Comparison of ENCODE assay signal across 14 cellular contexts in the genomic region with DNA sequence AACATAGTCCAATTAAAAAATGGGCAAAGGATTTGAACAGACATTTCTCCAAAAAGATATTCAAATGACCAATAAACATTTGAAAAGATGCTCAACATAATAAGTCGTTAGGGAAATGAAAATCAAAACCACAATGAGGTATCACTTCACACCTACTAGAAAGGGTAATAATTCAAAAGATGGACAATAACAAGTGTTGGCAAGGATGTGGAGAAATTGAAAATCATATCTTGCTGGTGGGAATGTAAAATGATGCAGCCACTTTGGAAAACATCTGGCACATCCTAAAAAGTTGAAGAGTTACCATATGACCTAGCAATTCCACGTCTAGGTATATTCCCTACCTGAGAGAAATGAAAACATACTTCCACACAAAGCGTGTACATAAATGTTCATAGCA. TPM values are rescaled to one million over a fixed set of nuclear protein-coding genes. Genes with fewer than 3 reads are reported as not detected.
DNase-seq lines count a peak whose midpoint lies in the region; ATAC-seq and TF ChIP-seq lines count a peak whose summit lies in the region.
"Had no signal": no experiment of that assay in that cellular context is flagged by ENCODE, and none has a peak within 500 bp of the region (broad histone marks: within the 10 kb centered on the region; RNA-seq: fewer than 3 reads in every experiment).

No MANE protein-coding gene starts in this region.

- H3K27me3 Mint-ChIP-seq in activated T-helper 17 cell treated with anti-CD3 and anti-CD28 coated beads, Interleukin-2, amount 50 U/mL, for 72 hours, result no peaks in the 10 kb centered on the region
- H3K27me3 Mint-ChIP-seq in naive thymus-derived CD8-positive, alpha-beta T cell, result no peaks in the 10 kb centered on the region

- peaks cover 38% of the 10 kb centered on the region for H3K36me3 Mint-ChIP-seq in activated T-helper 17 cell treated with anti-CD3 and anti-CD28 coated beads, Interleukin-2, amount 50 U/mL, for 72 hours (ENCODE audit: low read depth)
- H3K36me3 Mint-ChIP-seq in naive thymus-derived CD8-positive, alpha-beta T cell, result peaks cover 9 to 13% (median 11%) of the 10 kb centered on the region in 3 donors

- no peaks in the 10 kb centered on the region for H3K27me3 ChIP-seq in BLaER1 treated with 17β-estradiol and CSF1 and Interleukin-3, amounts not matched to agents 10 nM and 100 nM
- H3K27me3 ChIP-seq in DND-41 (ENCODE audit: insufficient read depth, low read length, poor library complexity) (no peaks in the 10 kb centered on the region), brain microvascular endothelial cell (replicated peaks) (no peaks in the 10 kb centered on the region)
- H3K27me3 ChIP-seq: right atrium auricular region had no signal

- in situ Hi-C loops in brain microvascular endothelial cell (cut with HindIII; ENCODE audit: low pct_ligation_motif_present, low sequenced_read_pairs), result no loop called here

- H3K9me3 ChIP-seq in BLaER1 treated with 17β-estradiol and CSF1 and Interleukin-3, amounts not matched to agents 10 nM and 100 nM (replicated peaks in 1 of 11), result peaks cover 0 to 24% (median 14%) of the 10 kb centered on the region in 11 experiments; a peak in 18 of 22 replicates
- peaks cover 4% of the 10 kb centered on the region for H3K9me3 ChIP-seq in DND-41 (ENCODE audit: insufficient read depth, low read length, severe bottlenecking)
- H3K9me3 ChIP-seq: right atrium auricular region had no signal

- peaks cover 5 to 35% (median 20%) of the 10 kb centered on the region in 11 experiments; a peak in 21 of 22 replicates for H3K36me3 ChIP-seq in BLaER1 treated with 17β-estradiol and CSF1 and Interleukin-3, amounts not matched to agents 10 nM and 100 nM
- H3K36me3 ChIP-seq in DND-41 (ENCODE audit: insufficient read depth, low read length), result no peaks in the 10 kb centered on the region; the same call in 1 of the 2 replicates
- H3K36me3 ChIP-seq in brain microvascular endothelial cell (replicated peaks), result no peaks in the 10 kb centered on the region
- H3K36me3 ChIP-seq: right atrium auricular region had no signal

- no peak overlapping the region for H2AFZ ChIP-seq in DND-41 (ENCODE audit: low read depth, low read length)

- peaks cover 18 to 58% (median 40%) of the 10 kb centered on the region in 11 experiments; a peak in 20 of 22 replicates for H4K20me1 ChIP-seq in BLaER1 treated with 17β-estradiol and CSF1 and Interleukin-3, amounts not matched to agents 10 nM and 100 nM
- H4K20me1 ChIP-seq in DND-41 (ENCODE audit: insufficient read depth, low read length), result peaks cover 23% of the 10 kb centered on the region; the same call in 1 of the 2 replicates

- peak overlapping the region in 8 of 11 experiments; percentile 69 to 95 (median 88); a peak in 10 of 22 replicates for H3K4me2 ChIP-seq in BLaER1 treated with 17β-estradiol and CSF1 and Interleukin-3, amounts not matched to agents 10 nM and 100 nM
- H3K4me2 ChIP-seq in DND-41 (ENCODE audit: insufficient read depth, low read length), result peak overlapping the region; percentile 97

- H3K4me3 Mint-ChIP-seq in activated T-helper 17 cell treated with anti-CD3 and anti-CD28 coated beads, Interleukin-2, amount 50 U/mL, for 72 hours, result peak overlapping the region; percentile 98
- H3K4me3 Mint-ChIP-seq in naive thymus-derived CD8-positive, alpha-beta T cell, result peak overlapping the region in 9 of 10 donors; percentile 58 to 100 (median 82)

- peaks cover 64% of the 10 kb centered on the region for H3K79me2 ChIP-seq in DND-41 (ENCODE audit: insufficient read depth, low read length)

- H3K9ac ChIP-seq in BLaER1 treated with 17β-estradiol and CSF1 and Interleukin-3, amounts not matched to agents 10 nM and 100 nM, result no peak overlapping the region
- H3K9ac ChIP-seq in DND-41 (ENCODE audit: low read depth, low read length), result no peak overlapping the region

- DNase-seq in DND-41 (no peak), brain microvascular endothelial cell (no peak), mucosa of gallbladder (ENCODE audit: low spot score) (no peak)
- no peak for DNase-seq in naive thymus-derived CD8-positive, alpha-beta T cell
- no peak for DNase-seq in stimulated activated CD8-positive, alpha-beta memory T cell treated with anti-CD3 and anti-CD28 coated beads, Interleukin-4, amount 100 ng/mL, for 48 hours
- DNase-seq: NCI-H2081; NCI-H82; Right ventricle myocardium superior; stimulated activated CD4-positive, alpha-beta T cell treated with anti-CD3 and anti-CD28 coated beads, Interleukin-4, amount 100 ng/mL, for 24 hours; stimulated activated naive CD4-positive, alpha-beta T cell treated with Interleukin-2 at 50 U/mL for 16 hours had no signal

- ATAC-seq in DND-41 (ENCODE audit: insufficient read depth, low read depth), result no peak
- no peak for ATAC-seq in activated T-helper 17 cell treated with anti-CD3 and anti-CD28 coated beads, Interleukin-2, amount 50 U/mL, for 72 hours (replicated peaks)
- no peak for ATAC-seq in naive thymus-derived CD8-positive, alpha-beta T cell

- peaks cover 7 to 37% (median 21%) of the 10 kb centered on the region in 10 experiments for H3K4me1 ChIP-seq in BLaER1 treated with 17β-estradiol and CSF1 and Interleukin-3, amounts not matched to agents 10 nM and 100 nM
- H3K4me1 ChIP-seq in DND-41 (ENCODE audit: insufficient read depth, low read length), result peaks cover 30% of the 10 kb centered on the region

- peaks cover 4% of the 10 kb centered on the region for H3K9me3 Mint-ChIP-seq in activated T-helper 17 cell treated with anti-CD3 and anti-CD28 coated beads, Interleukin-2, amount 50 U/mL, for 72 hours
- peaks cover 0 to 4% (median 0%) of the 10 kb centered on the region in 9 donors for H3K9me3 Mint-ChIP-seq in naive thymus-derived CD8-positive, alpha-beta T cell

- H3K27ac ChIP-seq in BLaER1 treated with 17β-estradiol and CSF1 and Interleukin-3, amounts not matched to agents 10 nM and 100 nM, result no peak overlapping the region
- H3K27ac ChIP-seq in DND-41 (ENCODE audit: low read length) (no peak overlapping the region), brain microvascular endothelial cell (no peak overlapping the region)
- H3K27ac ChIP-seq: HL-60, right atrium auricular region had no signal

- TF ChIP-seq CTCF in DND-41 (IDR thresholded peaks at IDR 0.05; ENCODE audit: borderline replicate concordance, extremely low read depth, low read length, poor library complexity, severe bottlenecking) (no peak), brain microvascular endothelial cell (IDR thresholded peaks at IDR 0.05; ENCODE audit: low read depth, low read length, missing control alignments) (no peak)

- POLR2A ChIA-PET in naive thymus-derived CD8-positive, alpha-beta T cell (lab: Charles Lee), result interaction anchor here (0.6 to 0.7 kb wide), 2 partner anchors 242 to 1122 kb away, joined by 4 to 5 read pairs; no protein-coding TSS in a partner anchor

- H3K4me3 ChIP-seq in BLaER1 treated with 17β-estradiol and CSF1 and Interleukin-3, amounts not matched to agents 10 nM and 100 nM, result peak overlapping the region in 4 of 10 experiments; percentile 83 to 91 (median 89); a peak in 3 of 20 replicates
- H3K4me3 ChIP-seq in DND-41 (ENCODE audit: low read depth in 1 of 2, low read length in 2 of 2) (no peak overlapping the region; a peak in 1 of 4 replicates), brain microvascular endothelial cell (ENCODE audit: low read depth, low read length) (no peak overlapping the region)

- H3K4me1 Mint-ChIP-seq in activated T-helper 17 cell treated with anti-CD3 and anti-CD28 coated beads, Interleukin-2, amount 50 U/mL, for 72 hours, result peaks cover 35% of the 10 kb centered on the region
- H3K4me1 Mint-ChIP-seq in naive thymus-derived CD8-positive, alpha-beta T cell, result peaks cover 23 to 55% (median 49%) of the 10 kb centered on the region in 4 donors

- no peak overlapping the region for H3K27ac Mint-ChIP-seq in activated T-helper 17 cell treated with anti-CD3 and anti-CD28 coated beads, Interleukin-2, amount 50 U/mL, for 72 hours
- no peak overlapping the region for H3K27ac Mint-ChIP-seq in naive thymus-derived CD8-positive, alpha-beta T cell

RNA-seq across cellular contexts. Expression of a gene that starts 1.9 kb away (rescaled TPM):
- total RNA-seq in activated T-helper 17 cell treated with anti-CD3 and anti-CD28 coated beads, Interleukin-2, amount 50 U/mL, for 72 hours, result 10 to 100 TPM; 59.1 to 81.9 TPM
- 10 to 100 TPM; 33.7 to 36.8 TPM for total RNA-seq in naive thymus-derived CD8-positive, alpha-beta T cell
- 10 to 100 TPM; 50.7 to 59.1 (median 57.6) TPM for polyA plus RNA-seq in naive thymus-derived CD8-positive, alpha-beta T cell
- 61.4 TPM for total RNA-seq in mucosa of gallbladder

RNA-seq across cellular contexts. Expression of a gene that starts 59.3 kb away (rescaled TPM):
- 1 to 10 TPM; 2.1 to 4.3 TPM for total RNA-seq in activated T-helper 17 cell treated with anti-CD3 and anti-CD28 coated beads, Interleukin-2, amount 50 U/mL, for 72 hours
- 10 to 100 TPM; 18.6 to 19.9 TPM for total RNA-seq in naive thymus-derived CD8-positive, alpha-beta T cell
- 10 to 100 TPM; 13.2 to 16.6 (median 15.7) TPM for polyA plus RNA-seq in naive thymus-derived CD8-positive, alpha-beta T cell
- total RNA-seq in mucosa of gallbladder, result 64.2 TPM
